In genomic region chr14:99382781-99383456, GRCh38 we compare ENCODE assay signal across 19 cellular contexts.
A peak's percentile ranks its signal among the peaks of the same experiment; 100 is the strongest.
DNase-seq lines count a peak whose midpoint lies in the region; ATAC-seq, FAIRE-seq and TF ChIP-seq lines count a peak whose summit lies in the region.
"Had no signal": no experiment of that assay in that cellular context is flagged by ENCODE, and none has a peak within 500 bp of the region (broad histone marks: within the 10 kb centered on the region; RNA-seq: fewer than 3 reads in every experiment).

No MANE protein-coding gene starts in this region.

- H3K9me2 ChIP-seq in PC-3 (replicated peaks; ENCODE audit: low read length): no peaks in the 10 kb centered on the region

- H3K4ac ChIP-seq in trophoblast cell (ENCODE audit: low read depth, low read length): no peak overlapping the region

- H2BK12ac ChIP-seq in trophoblast cell (ENCODE audit: low read length): no peak overlapping the region

- ATAC-seq in PC-3: peak; percentile 76
- no peak for ATAC-seq in omental fat pad (ENCODE audit: low FRiP score)
- ATAC-seq: activated naive CD4-positive, alpha-beta T cell treated with anti-CD3 and anti-CD28 coated beads, Interleukin-2, amount 50 U/mL, for 72 hours; naive thymus-derived CD8-positive, alpha-beta T cell had no signal

- intact Hi-C loops in PC-3 (cut with micrococcal nuclease): no loop called here

- no CpG with 5 or more reads among the region's 18 CpGs for WGBS in trophoblast cell (ENCODE audit: extremely low coverage, insufficient coverage, insufficient read length)

- H3F3A ChIP-seq in PC-3 (ENCODE audit: low read length, unreplicated experiment): no peaks in the 10 kb centered on the region

- no peak overlapping the region for H3K18ac ChIP-seq in trophoblast cell (ENCODE audit: low read length)

- TF ChIP-seq CTCF in PC-3 (conservative IDR thresholded peaks at IDR 0.05; ENCODE audit: low read depth, low read length) (no peak), choroid plexus epithelial cell (conservative IDR thresholded peaks at IDR 0.05; ENCODE audit: low read depth, low read length) (no peak), omental fat pad (IDR thresholded peaks at IDR 0.05) (no peak), right atrium auricular region (IDR thresholded peaks at IDR 0.05) (no peak)

- no peak overlapping the region for H3K23ac ChIP-seq in trophoblast cell (ENCODE audit: low read length)

- H3K4me3 ChIP-seq in PC-3 (ENCODE audit: low read length) (no peak overlapping the region), choroid plexus epithelial cell (ENCODE audit: low read depth, low read length) (no peak overlapping the region), trophoblast cell (ENCODE audit: low read depth, low read length) (no peak overlapping the region), right atrium auricular region (no peak overlapping the region)
- H3K4me3 ChIP-seq: breast epithelium, esophagus squamous epithelium, heart right ventricle, prostate gland had no signal

- H3K4me1 ChIP-seq in PC-3 (ENCODE audit: insufficient read depth, low read length) (peaks cover 21% of the 10 kb centered on the region), trophoblast cell (ENCODE audit: control insufficient read depth in 1 of 2, insufficient read depth in 2 of 2, low read length in 2 of 2) (peaks cover 4 to 5% of the 10 kb centered on the region in 2 experiments), right atrium auricular region (no peaks in the 10 kb centered on the region)
- H3K4me1 ChIP-seq: breast epithelium, heart right ventricle, prostate gland had no signal

- H2BK5ac ChIP-seq in trophoblast cell (ENCODE audit: low read depth, low read length, poor library complexity): no peak overlapping the region

- H2AK5ac ChIP-seq in trophoblast cell (ENCODE audit: low read length): no peak overlapping the region

- H3K14ac ChIP-seq in trophoblast cell (ENCODE audit: low read length): no peak overlapping the region

- H4K91ac ChIP-seq in trophoblast cell (ENCODE audit: low read depth, low read length): no peak overlapping the region

- CTCF ChIA-PET in PC-3 (lab: Charles Lee): no interaction called here

- no peak for TF ChIP-seq POLR2A in H54 (IDR thresholded peaks at IDR 0.05; ENCODE audit: low read depth, low read length)

- no peak overlapping the region for H2BK120ac ChIP-seq in trophoblast cell (ENCODE audit: insufficient read depth, low read length, poor library complexity)

- H2AFZ ChIP-seq in PC-3 (ENCODE audit: low read length): 0 out of 2 replicates have a peak overlapping the region, but pooled peaks have one; percentile 35
- H2AFZ ChIP-seq in trophoblast cell (ENCODE audit: insufficient read depth, low read length, poor library complexity): no peak overlapping the region

- H3K4me2 ChIP-seq in PC-3 (ENCODE audit: low read length) (peak overlapping the region; percentile 29; the same call in 1 of the 2 replicates), trophoblast cell (ENCODE audit: low read length) (no peak overlapping the region)

- no peaks in the 10 kb centered on the region for H3K79me1 ChIP-seq in trophoblast cell (ENCODE audit: low read length)

- POLR2A ChIA-PET in PC-3 (lab: Charles Lee; ENCODE audit: unreplicated experiment): no interaction called here

- H3K36me3 ChIP-seq in PC-3 (ENCODE audit: low read depth, low read length) (no peaks in the 10 kb centered on the region), trophoblast cell (ENCODE audit: control insufficient read depth in 1 of 2, insufficient read depth in 2 of 2, low read length in 2 of 2) (no peaks in the 10 kb centered on the region), right atrium auricular region (no peaks in the 10 kb centered on the region)
- H3K36me3 ChIP-seq: breast epithelium, esophagus squamous epithelium, heart right ventricle, prostate gland had no signal

- DNase-seq in H54 (ENCODE audit: insufficient read length, low spot score) (peak; percentile 93), PC-3 (peak; percentile 78), choroid plexus epithelial cell (ENCODE audit: low read depth) (peak; percentile 78), trophoblast cell (peak; percentile 83 to 90), 8988T (no peak), DMS 273 treated with DMSO at 0.1 percent for 48 hours (lab: John Stamatoyannopoulos, UW) (no peak), omental fat pad (ENCODE audit: low spot score) (no peak), right atrium auricular region (ENCODE audit: low spot score) (no peak)
- DNase-seq: activated T-cell treated with anti-CD3 and anti-CD28 coated beads, Interleukin-2, amount 50 U/mL, for 1 hour; esophagus squamous epithelium; heart right ventricle; naive thymus-derived CD8-positive, alpha-beta T cell; NCI-H187; NCI-H524 treated with DMSO at 0.1 percent for 48 hours had no signal

- peak; percentile 94 for FAIRE-seq in H54 (lab: Jason Lieb, UNC)
- FAIRE-seq: D721Med, islet of Langerhans had no signal

- H4K20me1 ChIP-seq in PC-3 (ENCODE audit: low read length): no peaks in the 10 kb centered on the region

- no peak overlapping the region for H3K9ac ChIP-seq in PC-3 (ENCODE audit: low read length)
- no peak overlapping the region for H3K9ac ChIP-seq in trophoblast cell (ENCODE audit: low read length)

- H4K12ac ChIP-seq in trophoblast cell (ENCODE audit: low read depth, low read length): no peak overlapping the region

- H3K9me3 ChIP-seq in PC-3 (ENCODE audit: low read length) (no peaks in the 10 kb centered on the region), trophoblast cell (ENCODE audit: insufficient read depth, low read depth, low read length) (no peaks in the 10 kb centered on the region), right atrium auricular region (no peaks in the 10 kb centered on the region)
- H3K9me3 ChIP-seq: breast epithelium, esophagus squamous epithelium, prostate gland had no signal

- no peaks in the 10 kb centered on the region for H3K79me2 ChIP-seq in PC-3 (ENCODE audit: low read length)
- H3K79me2 ChIP-seq in trophoblast cell (ENCODE audit: control insufficient read depth, insufficient read depth, low read length, poor library complexity): no peaks in the 10 kb centered on the region

- no TSS peak for BruUV-seq in PC-3 (replicated peaks; lab: Mats Ljungman, UMichigan)

- peak overlapping the region; percentile 23; the same call in 1 of the 2 replicates for H3K27ac ChIP-seq in PC-3 (ENCODE audit: low read length)
- H3K27ac ChIP-seq in trophoblast cell (ENCODE audit: low read depth, low read length): no peak overlapping the region
- no peak overlapping the region for H3K27ac ChIP-seq in right atrium auricular region
- H3K27ac ChIP-seq: breast epithelium, esophagus squamous epithelium, heart right ventricle, prostate gland had no signal

- H4K8ac ChIP-seq in trophoblast cell (ENCODE audit: low read depth, low read length): no peak overlapping the region

- H3K27me3 ChIP-seq in PC-3 (ENCODE audit: low read length) (no peaks in the 10 kb centered on the region), trophoblast cell (ENCODE audit: insufficient read depth, low read length) (no peaks in the 10 kb centered on the region), right atrium auricular region (no peaks in the 10 kb centered on the region)

Comparison
In these comparisons a context has a peak if more than half of its experiments do, and no peak if none do; other contexts are left out.
1. DNase-seq: peak in H54 (single experiment), PC-3 (single experiment), choroid plexus epithelial cell (single experiment) and trophoblast cell (2 of 2); none in 8988T (single experiment), DMS 273 treated with DMSO at 0.1 percent for 48 hours (single experiment), omental fat pad (single experiment) and right atrium auricular region (single experiment).